ENCODE assay signal across 1 cellular context in the genomic region with DNA sequence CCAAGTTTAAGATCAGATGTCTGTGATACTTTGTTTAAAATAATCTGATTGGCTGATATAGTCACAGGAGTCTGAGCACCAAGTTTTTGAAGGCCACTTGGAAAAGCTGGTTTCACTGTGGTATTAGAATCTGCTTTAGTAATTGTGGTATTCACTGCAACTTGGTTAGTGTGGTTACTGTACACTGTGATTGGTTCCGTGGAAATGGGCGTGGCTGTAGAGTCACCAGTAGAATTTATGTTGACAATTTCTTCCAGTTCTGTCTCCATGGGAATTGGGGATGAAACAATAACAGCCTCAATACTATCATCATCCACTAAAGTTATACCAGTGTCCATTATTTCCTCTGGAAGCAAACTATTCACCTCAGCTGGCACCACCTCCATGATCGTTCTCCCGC.
TF ChIP-seq lines count a peak whose summit lies in the region.

No MANE protein-coding gene starts in this region.

TF ChIP-seq in endothelial cell of umbilical vein, 7 proteins besides CTCF, POLR2A, EP300 and RAD21:
- TF ChIP-seq, protein P1, sequence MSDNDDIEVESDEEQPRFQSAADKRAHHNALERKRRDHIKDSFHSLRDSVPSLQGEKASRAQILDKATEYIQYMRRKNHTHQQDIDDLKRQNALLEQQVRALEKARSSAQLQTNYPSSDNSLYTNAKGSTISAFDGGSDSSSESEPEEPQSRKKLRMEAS (IDR thresholded peaks at IDR 0.05; ENCODE audit: insufficient read depth, insufficient read length) = no peak
- TF ChIP-seq EZH2 (IDR thresholded peaks at IDR 0.05; ENCODE audit: borderline replicate concordance, low read depth, low read length, severe bottlenecking) = no peak
- no peak for TF ChIP-seq FOS (IDR thresholded peaks at IDR 0.05; ENCODE audit: borderline replicate concordance, insufficient read depth, low read length)
- TF ChIP-seq GATA2 (IDR thresholded peaks at IDR 0.05; ENCODE audit: insufficient read depth, insufficient read length, low read depth, low read length) = no peak
- no peak for TF ChIP-seq JUN (IDR thresholded peaks at IDR 0.05; ENCODE audit: borderline replicate concordance, insufficient read depth, insufficient read length, low read depth)
- no peak for TF ChIP-seq MYC (IDR thresholded peaks at IDR 0.05; ENCODE audit: low read depth, low read length)
- TF ChIP-seq POLR2AphosphoS5 (IDR thresholded peaks at IDR 0.05; ENCODE audit: insufficient read depth, low read depth, low read length) = no peak
